In genomic region chr6:122042380-122042779, GRCh38 we compare ENCODE assay signal across 1 cellular context.
TF ChIP-seq lines count a peak whose summit lies in the region.

No MANE protein-coding gene starts in this region.

TF ChIP-seq in IMR-90, 13 proteins besides CTCF, POLR2A, EP300 and RAD21:
- no peak for TF ChIP-seq FOS (IDR thresholded peaks at IDR 0.05; ENCODE audit: low read depth, low read length)
- TF ChIP-seq NFE2L2 (IDR thresholded peaks at IDR 0.05; ENCODE audit: low read depth, low read length) = no peak
- no peak for TF ChIP-seq CHD1 (IDR thresholded peaks at IDR 0.05; ENCODE audit: low read depth, low read length)
- no peak for TF ChIP-seq SMC3 (IDR thresholded peaks at IDR 0.05; ENCODE audit: low read depth, low read length)
- no peak for TF ChIP-seq MAZ (IDR thresholded peaks at IDR 0.05; ENCODE audit: borderline replicate concordance, low read depth, low read length)
- TF ChIP-seq RFX5 (IDR thresholded peaks at IDR 0.05; ENCODE audit: low read depth, low read length) = no peak
- TF ChIP-seq MXI1 (IDR thresholded peaks at IDR 0.05; ENCODE audit: borderline replicate concordance, low read depth, low read length) = no peak
- TF ChIP-seq USF2 (IDR thresholded peaks at IDR 0.05; ENCODE audit: low read depth, low read length) = no peak
- no peak for TF ChIP-seq CEBPB (IDR thresholded peaks at IDR 0.05; ENCODE audit: low read depth, low read length)
- no peak for TF ChIP-seq RCOR1 (IDR thresholded peaks at IDR 0.05; ENCODE audit: insufficient replicate concordance, low read length)
- no peak for TF ChIP-seq MAFK (IDR thresholded peaks at IDR 0.05; ENCODE audit: low read depth, low read length)
